ENCODE assay signal across 18 cellular contexts in the genomic region with DNA sequence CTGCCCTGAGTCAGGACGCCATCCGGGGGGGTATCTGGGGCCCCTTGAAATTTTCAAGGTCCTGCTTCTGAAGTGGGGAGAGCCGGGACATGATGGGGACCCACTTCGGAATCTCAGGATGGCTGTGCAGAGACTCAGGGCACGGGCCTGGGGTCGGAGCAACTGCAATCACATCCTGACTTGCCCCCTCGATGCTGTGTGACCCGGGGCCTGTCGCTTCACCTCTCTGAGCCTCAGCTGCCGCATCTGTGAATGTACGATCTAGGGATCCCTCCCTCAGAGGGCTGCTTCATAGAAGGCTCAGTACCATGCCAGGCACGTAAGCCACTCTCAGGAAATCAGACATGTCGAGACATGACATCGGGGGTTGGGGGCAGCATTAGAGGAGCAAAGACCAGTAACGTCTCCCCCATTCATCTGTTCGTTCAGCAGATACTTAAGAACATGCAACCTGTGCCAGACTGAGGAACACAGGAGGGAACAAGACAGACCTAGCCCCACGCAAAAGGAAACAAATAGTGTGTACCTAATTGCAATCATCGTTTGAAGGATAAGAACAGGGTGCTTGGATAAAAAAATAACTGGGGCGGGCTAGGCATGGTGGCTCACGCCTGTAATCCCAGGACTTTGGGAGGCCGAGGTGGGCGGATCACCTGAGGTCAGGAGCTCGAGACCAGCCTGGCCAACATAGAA.
DNase-seq lines count a peak whose midpoint lies in the region; ATAC-seq and TF ChIP-seq lines count a peak whose summit lies in the region.
"Had no signal": no experiment of that assay in that cellular context is flagged by ENCODE, and none has a peak within 500 bp of the region (broad histone marks: within the 10 kb centered on the region; RNA-seq: fewer than 3 reads in every experiment).

No MANE protein-coding gene starts in this region.

- H3K4me1 Mint-ChIP-seq in chondrocyte (ENCODE audit: low read depth): peaks cover 47% of the 10 kb centered on the region
- H3K4me1 Mint-ChIP-seq in activated T-helper 17 cell treated with anti-CD3 and anti-CD28 coated beads, Interleukin-2, amount 50 U/mL, for 72 hours: no peaks in the 10 kb centered on the region

- peak overlapping the region; percentile 94 for H3K27ac Mint-ChIP-seq in chondrocyte (ENCODE audit: unreplicated experiment)
- H3K27ac Mint-ChIP-seq in activated T-helper 17 cell treated with anti-CD3 and anti-CD28 coated beads, Interleukin-2, amount 50 U/mL, for 72 hours: no peak overlapping the region
- H3K27ac Mint-ChIP-seq: activated B cell treated with CpG ODN at 0.5 μM for 24 hours; naive thymus-derived CD4-positive, alpha-beta T cell had no signal

- H3K27me3 ChIP-seq in BLaER1 (no peaks in the 10 kb centered on the region), HUES64 (ENCODE audit: insufficient read depth, low read length) (no peaks in the 10 kb centered on the region), osteoblast (ENCODE audit: insufficient read depth, low read length) (no peaks in the 10 kb centered on the region)
- H3K27me3 ChIP-seq: thyroid gland had no signal

- H3K4me2 ChIP-seq in BLaER1 (peak overlapping the region; percentile 76), osteoblast (ENCODE audit: insufficient read depth, low read length) (peak overlapping the region; percentile 78)

- DNase-seq in chondrocyte (ENCODE audit: low spot score) (no peak), osteoblast (ENCODE audit: insufficient read length, low spot score, missing footprints) (no peak), GM13977 (ENCODE audit: low spot score) (no peak), T-helper 1 cell (no peak)
- DNase-seq: activated B cell treated with CpG ODN at 0.5 μM for 24 hours; activated gamma-delta T cell; AML-193; KG1; naive thymus-derived CD4-positive, alpha-beta T cell; NCI-H524; retina; stimulated activated CD4-positive, alpha-beta T cell treated with anti-CD3 and anti-CD28 coated beads, Interleukin-2, amount 100 ng/mL, for 24 hours; SW 1271; thyroid gland had no signal

- H3K36me3 ChIP-seq in BLaER1: no peaks in the 10 kb centered on the region
- H3K36me3 ChIP-seq in HUES64 (ENCODE audit: insufficient read depth, low read length): no peaks in the 10 kb centered on the region
- H3K36me3 ChIP-seq in osteoblast (ENCODE audit: insufficient read depth, low read length): no peaks in the 10 kb centered on the region
- H3K36me3 ChIP-seq: thyroid gland had no signal

- H3K9me3 ChIP-seq in BLaER1 (no peaks in the 10 kb centered on the region), HUES64 (ENCODE audit: insufficient read depth, low read depth, low read length) (no peaks in the 10 kb centered on the region), osteoblast (ENCODE audit: low read depth, low read length) (no peaks in the 10 kb centered on the region)
- H3K9me3 ChIP-seq: thyroid gland had no signal

- H3K27ac ChIP-seq in BLaER1: peak overlapping the region; percentile 66
- no peak overlapping the region for H3K27ac ChIP-seq in HUES64 (ENCODE audit: low read depth, low read length)
- peak overlapping the region; percentile 87 for H3K27ac ChIP-seq in osteoblast (ENCODE audit: low read depth, low read length)
- H3K27ac ChIP-seq: thyroid gland had no signal

- no peak for TF ChIP-seq CTCF in chondrocyte (IDR thresholded peaks at IDR 0.05)
- TF ChIP-seq CTCF in osteoblast (IDR thresholded peaks at IDR 0.05; ENCODE audit: extremely low read depth, low read depth, low read length): no peak
- TF ChIP-seq CTCF in GM13977 (IDR thresholded peaks at IDR 0.05; ENCODE audit: extremely low read depth, insufficient read depth, missing control alignments): no peak

- no peaks in the 10 kb centered on the region for H3K36me3 Mint-ChIP-seq in chondrocyte (ENCODE audit: low read depth)
- H3K36me3 Mint-ChIP-seq in activated T-helper 17 cell treated with anti-CD3 and anti-CD28 coated beads, Interleukin-2, amount 50 U/mL, for 72 hours (ENCODE audit: low read depth): no peaks in the 10 kb centered on the region
- H3K36me3 Mint-ChIP-seq: naive thymus-derived CD4-positive, alpha-beta T cell had no signal

- H3K27me3 Mint-ChIP-seq in chondrocyte (ENCODE audit: low read depth): no peaks in the 10 kb centered on the region
- H3K27me3 Mint-ChIP-seq in activated T-helper 17 cell treated with anti-CD3 and anti-CD28 coated beads, Interleukin-2, amount 50 U/mL, for 72 hours: peaks cover 3% of the 10 kb centered on the region
- H3K27me3 Mint-ChIP-seq: activated B cell treated with CpG ODN at 0.5 μM for 24 hours had no signal

- 92% methylated on average over 20 of the region's 23 CpGs for WGBS in HUES64

- peak overlapping the region; percentile 50; the same call in 1 of the 2 replicates for H3K9ac ChIP-seq in BLaER1
- H3K9ac ChIP-seq in HUES64 (ENCODE audit: low read depth, low read length): peak overlapping the region; percentile 41; the same call in 1 of the 2 replicates

- H3K79me2 ChIP-seq in osteoblast (ENCODE audit: insufficient read depth, low read length): no peaks in the 10 kb centered on the region

- no peak overlapping the region for H2AFZ ChIP-seq in osteoblast (ENCODE audit: low read length)

- H3K4me3 ChIP-seq in BLaER1 (no peak overlapping the region), HUES64 (ENCODE audit: low read length) (no peak overlapping the region), osteoblast (ENCODE audit: insufficient read depth, low read length) (no peak overlapping the region)
- H3K4me3 ChIP-seq: thyroid gland had no signal

- in situ Hi-C loops in GM13977 (cut with MboI; ENCODE audit: low pct_unique_long_range_greater_than_20kb, low sequenced_read_pairs, unreplicated experiment): no loop called here

- H3K4me3 Mint-ChIP-seq in chondrocyte (ENCODE audit: unreplicated experiment): peak overlapping the region; percentile 31
- no peak overlapping the region for H3K4me3 Mint-ChIP-seq in activated T-helper 17 cell treated with anti-CD3 and anti-CD28 coated beads, Interleukin-2, amount 50 U/mL, for 72 hours
- H3K4me3 Mint-ChIP-seq: activated B cell treated with CpG ODN at 0.5 μM for 24 hours; naive thymus-derived CD4-positive, alpha-beta T cell had no signal

- H3K4me1 ChIP-seq in BLaER1: peaks cover 42% of the 10 kb centered on the region
- peaks cover 5% of the 10 kb centered on the region; the same call in 1 of the 2 replicates for H3K4me1 ChIP-seq in HUES64 (ENCODE audit: insufficient read depth, low read length)
- peaks cover 11% of the 10 kb centered on the region for H3K4me1 ChIP-seq in osteoblast (ENCODE audit: insufficient read depth, low read length)

- ATAC-seq in activated T-helper 17 cell treated with anti-CD3 and anti-CD28 coated beads, Interleukin-2, amount 50 U/mL, for 72 hours (replicated peaks): no peak
- no peak for ATAC-seq in HG02678 (IDR thresholded peaks at IDR 0.05; ENCODE audit: unreplicated experiment)
- ATAC-seq: naive thymus-derived CD4-positive, alpha-beta T cell had no signal

- H4K20me1 ChIP-seq in BLaER1: no peaks in the 10 kb centered on the region
- H4K20me1 ChIP-seq in osteoblast (ENCODE audit: insufficient read depth, low read length): no peaks in the 10 kb centered on the region

- no peaks in the 10 kb centered on the region for H3K9me3 Mint-ChIP-seq in chondrocyte (ENCODE audit: low read depth)
- no peaks in the 10 kb centered on the region for H3K9me3 Mint-ChIP-seq in activated T-helper 17 cell treated with anti-CD3 and anti-CD28 coated beads, Interleukin-2, amount 50 U/mL, for 72 hours
- H3K9me3 Mint-ChIP-seq: activated B cell treated with CpG ODN at 0.5 μM for 24 hours; naive thymus-derived CD4-positive, alpha-beta T cell had no signal
